Comparison of ENCODE assay signal across 23 cellular contexts in genomic region chr12:131900397-131900796, GRCh38. TPM values are rescaled to one million over a fixed set of nuclear protein-coding genes. Genes with fewer than 3 reads are reported as not detected.
A peak's percentile ranks its signal among the peaks of the same experiment; 100 is the strongest.
DNase-seq lines count a peak whose midpoint lies in the region; ATAC-seq, FAIRE-seq and TF ChIP-seq lines count a peak whose summit lies in the region.
"Had no signal": no experiment of that assay in that cellular context is flagged by ENCODE, and none has a peak within 500 bp of the region (broad histone marks: within the 10 kb centered on the region; RNA-seq: fewer than 3 reads in every experiment).

No MANE protein-coding gene starts in this region.

- H3K9me3 Mint-ChIP-seq in endodermal cell (no peaks in the 10 kb centered on the region), type B pancreatic cell (no peaks in the 10 kb centered on the region)
- H3K9me3 Mint-ChIP-seq: activated T-cell treated with anti-CD3 and anti-CD28 coated beads, Interleukin-2, amount 50 U/mL, for 4 hours; natural killer cell; stimulated activated naive CD8-positive, alpha-beta T cell treated with anti-CD3 and anti-CD28 coated beads, Interleukin-15, Interleukin-2, amounts not matched to agents 100 ng/mL and 50 ng/mL, for 24 hours had no signal

- CTCF ChIA-PET in HepG2 (lab: Yijun Ruan, JAX; ENCODE audit: low intra/inter-chr PET ratio, low total read pairs) = no interaction called here

- H2AFZ ChIP-seq in HepG2 (ENCODE audit: low read length) = no peak overlapping the region

- TF ChIP-seq POLR2A in HepG2 (IDR thresholded peaks at IDR 0.05; ENCODE audit: insufficient read depth in 1 of 2, low read depth in 2 of 2, low read length in 2 of 2) (no peak), right lobe of liver (IDR thresholded peaks at IDR 0.05) (no peak)

- in situ Hi-C loops in HepG2 (cut with HindIII; ENCODE audit: extremely low pct_ligation_motif_present, low pct_unique_long_range_greater_than_20kb) = no loop called here

- peaks cover 15% of the 10 kb centered on the region for H3K36me3 Mint-ChIP-seq in endodermal cell (ENCODE audit: low read depth)
- H3K36me3 Mint-ChIP-seq in type B pancreatic cell = no peaks in the 10 kb centered on the region
- H3K36me3 Mint-ChIP-seq: activated naive CD8-positive, alpha-beta T cell; natural killer cell had no signal

- H3K9me3 ChIP-seq in HepG2 (ENCODE audit: low read length) (no peaks in the 10 kb centered on the region), right lobe of liver (no peaks in the 10 kb centered on the region), endodermal cell (ENCODE audit: control insufficient read depth, low read length) (no peaks in the 10 kb centered on the region)
- H3K9me3 ChIP-seq: SK-N-SH, transverse colon had no signal

- TF ChIP-seq RAD21 in HepG2 (CRISPR knock-in tag; IDR thresholded peaks at IDR 0.05) = no peak

- peaks cover 10% of the 10 kb centered on the region for H3K79me2 ChIP-seq in HepG2 (ENCODE audit: insufficient read depth, low read length)

- no peaks in the 10 kb centered on the region for H3K27me3 ChIP-seq in HepG2 (ENCODE audit: control insufficient read depth in 1 of 2, insufficient read depth in 2 of 2, low read length in 2 of 2)
- H3K27me3 ChIP-seq in right lobe of liver = no peaks in the 10 kb centered on the region
- no peaks in the 10 kb centered on the region for H3K27me3 ChIP-seq in endodermal cell (ENCODE audit: control insufficient read depth, insufficient read depth, low read length, poor library complexity, severe bottlenecking)
- H3K27me3 ChIP-seq: transverse colon had no signal

- TF ChIP-seq EP300 in HepG2 (IDR thresholded peaks at IDR 0.05; ENCODE audit: low read depth in 2 of 2, low read length in 2 of 2) = no peak
- TF ChIP-seq EP300 in HepG2 (CRISPR knock-in tag; IDR thresholded peaks at IDR 0.05; ENCODE audit: borderline replicate concordance) = no peak

- 100% methylated on average over 3 of the region's 6 CpGs for WGBS in HepG2 (ENCODE audit: low lambda C conversion rate)
- 100% methylated on average over 3 of the region's 6 CpGs for WGBS in right lobe of liver (ENCODE audit: insufficient coverage, low coverage, low lambda C conversion rate, missing lambda C conversion rate)
- WGBS in endodermal cell (ENCODE audit: insufficient coverage in 1 of 2, insufficient read length in 1 of 2), 2 experiments = 96 to 100% methylated on average over 4 to 6 of the region's 6 CpGs

- FAIRE-seq in HepG2 (lab: Jason Lieb, UNC) = no peak

- POLR2A ChIA-PET in HepG2 (lab: Yijun Ruan, JAX) = no interaction called here

- H3K4me1 Mint-ChIP-seq in endodermal cell = peaks cover 10% of the 10 kb centered on the region
- peaks cover 5% of the 10 kb centered on the region for H3K4me1 Mint-ChIP-seq in type B pancreatic cell (ENCODE audit: unreplicated experiment)

- no peak for TF ChIP-seq CTCF in HepG2 (CRISPR knock-in tag; IDR thresholded peaks at IDR 0.05)
- no peak for TF ChIP-seq CTCF in right lobe of liver (IDR thresholded peaks at IDR 0.05)
- TF ChIP-seq CTCF in endodermal cell (conservative IDR thresholded peaks at IDR 0.05) = no peak
- no peak for TF ChIP-seq CTCF in type B pancreatic cell (conservative IDR thresholded peaks at IDR 0.05)

- intact Hi-C loops in HepG2 (cut with micrococcal nuclease; ENCODE audit: unreplicated experiment) (no loop called here), right lobe of liver (cut with DNase I) (no loop called here)

- H3K4me3 Mint-ChIP-seq in endodermal cell (no peak overlapping the region), type B pancreatic cell (peak overlapping the region; percentile 39)
- H3K4me3 Mint-ChIP-seq: activated CD8-positive, alpha-beta T cell treated with anti-CD3 and anti-CD28 coated beads, Interleukin-2, amount 10 ng/mL, durations not matched to agents 7 days and 5 days; activated naive CD8-positive, alpha-beta T cell; activated T-cell treated with anti-CD3 and anti-CD28 coated beads, Interleukin-2, amount 50 U/mL, for 4 hours; natural killer cell; stimulated activated naive CD8-positive, alpha-beta T cell treated with anti-CD3 and anti-CD28 coated beads, Interleukin-15, Interleukin-2, amounts not matched to agents 100 ng/mL and 50 ng/mL, for 24 hours had no signal

- no TSS peak for BruUV-seq in HepG2 (replicated peaks; lab: Mats Ljungman, UMichigan)

- H3K27ac Mint-ChIP-seq in endodermal cell = peak overlapping the region; percentile 52
- peak overlapping the region; percentile 39 for H3K27ac Mint-ChIP-seq in type B pancreatic cell
- H3K27ac Mint-ChIP-seq: activated CD8-positive, alpha-beta T cell treated with anti-CD3 and anti-CD28 coated beads, Interleukin-2, amount 10 ng/mL, durations not matched to agents 7 days and 5 days; activated naive CD8-positive, alpha-beta T cell; natural killer cell; stimulated activated naive CD8-positive, alpha-beta T cell treated with anti-CD3 and anti-CD28 coated beads, Interleukin-15, Interleukin-2, amounts not matched to agents 100 ng/mL and 50 ng/mL, for 24 hours had no signal

- H3K4me3 ChIP-seq in HepG2 (replicated peaks in 1 of 3; ENCODE audit: insufficient read depth in 1 of 3, low read depth in 2 of 3, low read length in 3 of 3) = no peak overlapping the region
- H3K4me3 ChIP-seq in right lobe of liver = no peak overlapping the region
- H3K4me3 ChIP-seq in endodermal cell (ENCODE audit: low read length) = no peak overlapping the region
- H3K4me3 ChIP-seq: coronary artery, skin epidermis, transverse colon had no signal

- no peak overlapping the region for H3K9ac ChIP-seq in HepG2 (ENCODE audit: insufficient read depth, low read depth, low read length)
- no peak overlapping the region for H3K9ac ChIP-seq in endodermal cell (ENCODE audit: extremely low read depth, low read length, poor library complexity, severe bottlenecking)
- H3K9ac ChIP-seq: SK-N-SH had no signal

- H3K27me3 Mint-ChIP-seq in endodermal cell (ENCODE audit: insufficient read depth) (no peaks in the 10 kb centered on the region), type B pancreatic cell (no peaks in the 10 kb centered on the region)
- H3K27me3 Mint-ChIP-seq: activated naive CD8-positive, alpha-beta T cell; stimulated activated naive CD8-positive, alpha-beta T cell treated with anti-CD3 and anti-CD28 coated beads, Interleukin-15, Interleukin-2, amounts not matched to agents 100 ng/mL and 50 ng/mL, for 24 hours had no signal

- H4K20me1 ChIP-seq in HepG2 (ENCODE audit: insufficient read depth, low read length) = peaks cover 39% of the 10 kb centered on the region; the same call in 1 of the 2 replicates

- DNase-seq in HepG2 (ENCODE audit: low spot score) (no peak), right lobe of liver (no peak), NCI-H69 (lab: John Stamatoyannopoulos, UW) (peak; percentile 10), endodermal cell (no peak), type B pancreatic cell (ENCODE audit: extremely low spot score, unreplicated experiment) (no peak), left lobe of liver (ENCODE audit: low spot score) (no peak)
- no peak for DNase-seq in activated T-cell treated with anti-CD3 and anti-CD28 coated beads, Interleukin-2, amount 50 U/mL, for 1 hour
- DNase-seq: activated CD8-positive, alpha-beta T cell treated with anti-CD3 and anti-CD28 coated beads, Interleukin-2, amount 10 ng/mL, durations not matched to agents 7 days and 5 days; activated T-cell treated with anti-CD3 and anti-CD28 coated beads, Interleukin-2, amount 50 U/mL, for 4 hours; EL; IMR-90; natural killer cell; NCI-H774; SK-N-SH; stimulated activated CD4-positive, alpha-beta T cell treated with anti-CD3 and anti-CD28 coated beads, Interleukin-2, amount 100 ng/mL, for 48 hours; T1000; transverse colon had no signal

- no peak overlapping the region for H3K4me2 ChIP-seq in HepG2 (ENCODE audit: low read depth, low read length)
- H3K4me2 ChIP-seq: SK-N-SH had no signal

- H3K36me3 ChIP-seq in HepG2 (replicated peaks in 1 of 2; ENCODE audit: control insufficient read depth in 1 of 2, insufficient read depth in 2 of 2, low read length in 2 of 2) (peaks cover 1 to 5% of the 10 kb centered on the region in 2 experiments; a peak in 3 of 5 replicates), right lobe of liver (peaks cover 0 to 4% (median 0%) of the 10 kb centered on the region in 4 donors), endodermal cell (ENCODE audit: control insufficient read depth, insufficient read depth, low read length) (peaks cover 23% of the 10 kb centered on the region)
- H3K36me3 ChIP-seq: transverse colon had no signal

- H3K27ac ChIP-seq in HepG2 (ENCODE audit: extremely low read length, insufficient read depth, low read length) = no peak overlapping the region
- H3K27ac ChIP-seq in right lobe of liver = no peak overlapping the region
- H3K27ac ChIP-seq in endodermal cell (ENCODE audit: low read depth, low read length) = no peak overlapping the region
- H3K27ac ChIP-seq: coronary artery, transverse colon had no signal

- no peak for ATAC-seq in HepG2
- ATAC-seq in right lobe of liver = no peak
- ATAC-seq in left lobe of liver = no peak
- no peak for ATAC-seq in GM21529 (IDR thresholded peaks at IDR 0.05; ENCODE audit: unreplicated experiment)
- ATAC-seq: activated CD4-positive, CD25-positive, alpha-beta regulatory T cell treated with anti-CD3 and anti-CD28 coated beads, Interleukin-2, amount 50 U/mL, for 24 hours; activated CD8-positive, alpha-beta T cell treated with anti-CD3 and anti-CD28 coated beads, Interleukin-2, amount 10 ng/mL, durations not matched to agents 7 days and 5 days; activated T-cell treated with anti-CD3 and anti-CD28 coated beads, Interleukin-2, amount 50 U/mL, for 4 hours; natural killer cell had no signal

- H3K4me1 ChIP-seq in HepG2 (ENCODE audit: insufficient read depth, low read length) (peaks cover 9% of the 10 kb centered on the region), right lobe of liver (peaks cover 0 to 11% (median 4%) of the 10 kb centered on the region in 4 donors), endodermal cell (ENCODE audit: control insufficient read depth, insufficient read depth, low read length) (peaks cover 5% of the 10 kb centered on the region)

RNA-seq across cellular contexts. Expression of gene ULK1, which starts 6.0 kb away (rescaled TPM):
- total RNA-seq in HepG2 (2016; rRNA removed; fragmentation: Illumina TruSeq; extraction: Trizol) (1.7 and 2.8 TPM in 2 replicates), right lobe of liver (10 to 100 TPM; 14.5 to 39.0 (median 20.5) TPM), endodermal cell (100 to 1,000 TPM in 1 of 2 donors, 10 to 100 TPM in 1; 68.0 to 104 TPM), type B pancreatic cell (ENCODE audit: low replicate concordance) (80.0 and 99.3 TPM in 2 replicates), left lobe of liver (40.3 TPM)
- total RNA-seq in HepG2 (2016; cell fraction: cytosol; rRNA removed; fragmentation: Illumina TruSeq; extraction: Trizol; ENCODE audit: low read depth) = 1.9 and 2.4 TPM in 2 replicates
- total RNA-seq in HepG2 (2016; cell fraction: insoluble cytoplasmic fraction; rRNA removed; fragmentation: Illumina TruSeq; extraction: Trizol) = 1.6 and 3.3 TPM in 2 replicates
- 1.7 and 2.8 TPM in 2 replicates for total RNA-seq in HepG2 (2016; cell fraction: membrane; rRNA removed; fragmentation: Illumina TruSeq; extraction: Trizol)
- total RNA-seq in HepG2 (2016; cell fraction: nucleus; rRNA removed; fragmentation: Illumina TruSeq; extraction: Trizol) = 4.9 and 6.0 TPM in 2 replicates
- polyA plus RNA-seq in HepG2 (2011; rRNA removed) = 10.1 and 13.9 TPM in 2 replicates
- 2.2 and 3.2 TPM in 2 replicates for polyA plus RNA-seq in HepG2 (2011; cell fraction: cytosol; rRNA removed)
- 132 and 157 TPM in 2 replicates for polyA plus RNA-seq in HepG2 (2011; cell fraction: nucleus; rRNA removed)
- 16.0 and 35.4 TPM in 2 replicates for polyA plus RNA-seq in HepG2 (2012)
- polyA plus RNA-seq in HepG2 (2016; cell fraction: cytosol; fragmentation: Illumina TruSeq; extraction: Trizol; ENCODE audit: low read depth) = 0.21 and 0.24 TPM in 2 replicates
- polyA plus RNA-seq in HepG2 (2016; cell fraction: insoluble cytoplasmic fraction; fragmentation: Illumina TruSeq; extraction: Trizol; ENCODE audit: low read depth) = 3.6 and 5.0 TPM in 2 replicates
- 0.60 and 0.72 TPM in 2 replicates for polyA plus RNA-seq in HepG2 (2016; cell fraction: membrane; fragmentation: Illumina TruSeq; extraction: Trizol; ENCODE audit: low read depth)
- polyA plus RNA-seq in HepG2 (2016; cell fraction: nucleus; fragmentation: Illumina TruSeq; extraction: Trizol; ENCODE audit: insufficient read depth, low read depth) = 27.6 and 31.1 TPM in 2 replicates
- polyA minus RNA-seq in HepG2 (2011; rRNA and poly(A)+ RNA removed; ENCODE audit: low replicate concordance) = 11.3 and 13.5 TPM in 2 replicates
- polyA minus RNA-seq in HepG2 (2011; cell fraction: cytosol; rRNA and poly(A)+ RNA removed) = 7.8 and 10.2 TPM in 2 replicates
- 15.5 and 17.8 TPM in 2 replicates for polyA minus RNA-seq in HepG2 (2011; cell fraction: nucleus; rRNA and poly(A)+ RNA removed)
- polyA plus RNA-seq in endodermal cell (2013, experiment 1 of 2) = 50.3 TPM
- 43.7 TPM for polyA plus RNA-seq in endodermal cell (2013, experiment 2 of 2)

RNA-seq across cellular contexts. Expression of gene PUS1, which starts 28.7 kb away (rescaled TPM):
- total RNA-seq in HepG2 (2016; rRNA removed; fragmentation: Illumina TruSeq; extraction: Trizol) = 23.5 and 24.7 TPM in 2 replicates
- 6.6 and 7.1 TPM in 2 replicates for total RNA-seq in HepG2 (2016; cell fraction: cytosol; rRNA removed; fragmentation: Illumina TruSeq; extraction: Trizol; ENCODE audit: low read depth)
- total RNA-seq in HepG2 (2016; cell fraction: insoluble cytoplasmic fraction; rRNA removed; fragmentation: Illumina TruSeq; extraction: Trizol) = 21.9 and 25.6 TPM in 2 replicates
- total RNA-seq in HepG2 (2016; cell fraction: membrane; rRNA removed; fragmentation: Illumina TruSeq; extraction: Trizol) = 11.7 and 15.8 TPM in 2 replicates
- 22.3 and 22.5 TPM in 2 replicates for total RNA-seq in HepG2 (2016; cell fraction: nucleus; rRNA removed; fragmentation: Illumina TruSeq; extraction: Trizol)
- polyA plus RNA-seq in HepG2 (2011; rRNA removed) = 19.2 and 28.3 TPM in 2 replicates
- polyA plus RNA-seq in HepG2 (2011; cell fraction: cytosol; rRNA removed) = 18.9 and 22.1 TPM in 2 replicates
- polyA plus RNA-seq in HepG2 (2011; cell fraction: nucleus; rRNA removed) = 51.5 and 61.7 TPM in 2 replicates
- 16.6 and 23.7 TPM in 2 replicates for polyA plus RNA-seq in HepG2 (2012)
- polyA plus RNA-seq in HepG2 (2016; cell fraction: cytosol; fragmentation: Illumina TruSeq; extraction: Trizol; ENCODE audit: low read depth) = 6.6 and 8.0 TPM in 2 replicates
- 37.8 and 38.4 TPM in 2 replicates for polyA plus RNA-seq in HepG2 (2016; cell fraction: insoluble cytoplasmic fraction; fragmentation: Illumina TruSeq; extraction: Trizol; ENCODE audit: low read depth)
- polyA plus RNA-seq in HepG2 (2016; cell fraction: membrane; fragmentation: Illumina TruSeq; extraction: Trizol; ENCODE audit: low read depth) = 14.2 and 18.7 TPM in 2 replicates
- polyA plus RNA-seq in HepG2 (2016; cell fraction: nucleus; fragmentation: Illumina TruSeq; extraction: Trizol; ENCODE audit: insufficient read depth, low read depth) = 70.5 and 72.7 TPM in 2 replicates
- 26.1 and 71.1 TPM in 2 replicates for polyA minus RNA-seq in HepG2 (2011; rRNA and poly(A)+ RNA removed; ENCODE audit: low replicate concordance)
- polyA minus RNA-seq in HepG2 (2011; cell fraction: cytosol; rRNA and poly(A)+ RNA removed) = 10.4 and 12.3 TPM in 2 replicates
- polyA minus RNA-seq in HepG2 (2011; cell fraction: nucleus; rRNA and poly(A)+ RNA removed) = 31.2 and 34.2 TPM in 2 replicates
- total RNA-seq in right lobe of liver = 10 to 100 TPM; 14.7 to 23.1 (median 17.7) TPM
- total RNA-seq in endodermal cell = 10 to 100 TPM; 37.3 to 56.7 TPM
- 20.6 TPM for polyA plus RNA-seq in endodermal cell (2013, experiment 1 of 2)
- polyA plus RNA-seq in endodermal cell (2013, experiment 2 of 2) = 15.2 TPM
- 32.2 and 38.1 TPM in 2 replicates for total RNA-seq in type B pancreatic cell (ENCODE audit: low replicate concordance)
- 19.6 TPM for total RNA-seq in left lobe of liver

RNA-seq across cellular contexts. Expression of gene EP400, which starts 49.3 kb away (rescaled TPM):
- total RNA-seq in HepG2 (2016; rRNA removed; fragmentation: Illumina TruSeq; extraction: Trizol) (5.0 and 8.4 TPM in 2 replicates), right lobe of liver (10 to 100 TPM; 10.9 to 16.3 (median 13.3) TPM), endodermal cell (10 to 100 TPM; 64.7 to 78.3 TPM), type B pancreatic cell (ENCODE audit: low replicate concordance) (41.4 and 55.2 TPM in 2 replicates), left lobe of liver (14.3 TPM)
- 4.7 TPM in 2 replicates for total RNA-seq in HepG2 (2016; cell fraction: cytosol; rRNA removed; fragmentation: Illumina TruSeq; extraction: Trizol; ENCODE audit: low read depth)
- 3.7 and 7.0 TPM in 2 replicates for total RNA-seq in HepG2 (2016; cell fraction: insoluble cytoplasmic fraction; rRNA removed; fragmentation: Illumina TruSeq; extraction: Trizol)
- 6.0 and 6.1 TPM in 2 replicates for total RNA-seq in HepG2 (2016; cell fraction: membrane; rRNA removed; fragmentation: Illumina TruSeq; extraction: Trizol)
- total RNA-seq in HepG2 (2016; cell fraction: nucleus; rRNA removed; fragmentation: Illumina TruSeq; extraction: Trizol) = 13.3 and 16.0 TPM in 2 replicates
- 4.2 and 4.9 TPM in 2 replicates for polyA plus RNA-seq in HepG2 (2011; rRNA removed)
- 2.4 and 3.4 TPM in 2 replicates for polyA plus RNA-seq in HepG2 (2011; cell fraction: cytosol; rRNA removed)
- 23.5 and 23.6 TPM in 2 replicates for polyA plus RNA-seq in HepG2 (2011; cell fraction: nucleus; rRNA removed)
- polyA plus RNA-seq in HepG2 (2012) = 16.1 and 16.9 TPM in 2 replicates
- polyA plus RNA-seq in HepG2 (2016; cell fraction: cytosol; fragmentation: Illumina TruSeq; extraction: Trizol; ENCODE audit: low read depth) = 1.1 TPM in 2 replicates
- polyA plus RNA-seq in HepG2 (2016; cell fraction: insoluble cytoplasmic fraction; fragmentation: Illumina TruSeq; extraction: Trizol; ENCODE audit: low read depth) = 11.0 and 15.9 TPM in 2 replicates
- 2.6 and 2.7 TPM in 2 replicates for polyA plus RNA-seq in HepG2 (2016; cell fraction: membrane; fragmentation: Illumina TruSeq; extraction: Trizol; ENCODE audit: low read depth)
- polyA plus RNA-seq in HepG2 (2016; cell fraction: nucleus; fragmentation: Illumina TruSeq; extraction: Trizol; ENCODE audit: insufficient read depth, low read depth) = 43.2 and 47.1 TPM in 2 replicates
- polyA minus RNA-seq in HepG2 (2011; rRNA and poly(A)+ RNA removed; ENCODE audit: low replicate concordance) = 7.5 and 11.1 TPM in 2 replicates
- 7.5 and 8.3 TPM in 2 replicates for polyA minus RNA-seq in HepG2 (2011; cell fraction: cytosol; rRNA and poly(A)+ RNA removed)
- polyA minus RNA-seq in HepG2 (2011; cell fraction: nucleus; rRNA and poly(A)+ RNA removed) = 16.2 and 18.8 TPM in 2 replicates
- 42.4 TPM for polyA plus RNA-seq in endodermal cell (2013, experiment 1 of 2)
- polyA plus RNA-seq in endodermal cell (2013, experiment 2 of 2) = 40.7 TPM
